In the genomic region with DNA sequence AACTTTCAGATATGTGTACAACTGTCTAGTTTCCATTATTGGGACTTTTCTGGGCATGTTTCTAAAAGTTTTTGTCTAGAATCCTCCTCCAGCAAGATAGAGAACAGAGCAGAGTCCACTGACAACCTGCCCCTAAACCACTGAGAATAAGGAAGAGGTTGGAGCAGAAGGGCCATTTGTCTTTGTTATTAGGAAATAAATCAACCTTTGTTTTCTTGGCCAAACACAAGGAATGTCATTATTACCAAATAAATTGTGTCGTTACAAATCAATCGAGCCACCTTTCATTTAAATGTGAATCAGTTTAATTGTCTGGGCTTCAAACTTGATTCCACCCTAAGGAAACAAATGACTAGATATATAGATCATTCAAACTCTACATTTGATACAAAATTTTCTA, we compare ENCODE assay signal across 5 cellular contexts.
"Had no signal": no experiment of that assay in that cellular context is flagged by ENCODE, and none has a peak within 500 bp of the region (broad histone marks: within the 10 kb centered on the region; RNA-seq: fewer than 3 reads in every experiment).

No MANE protein-coding gene starts in this region.

- H3K4me1 Mint-ChIP-seq: IgD-negative memory B cell had no signal

- H3K27ac Mint-ChIP-seq: GM23338, H9, HFFc6, IgD-negative memory B cell had no signal

- H3K4me3 Mint-ChIP-seq: GM23338, H9, HFFc6, IgD-negative memory B cell had no signal

- H3K27me3 Mint-ChIP-seq: IgD-negative memory B cell had no signal

- H3K36me3 Mint-ChIP-seq: IgD-negative memory B cell had no signal

- DNase-seq: H9, HCEC 1CT, HFFc6 had no signal

- H3K9me3 Mint-ChIP-seq: GM23338, H9, HFFc6 had no signal
